1 cellular context compared by ENCODE assay signal in the genomic region with DNA sequence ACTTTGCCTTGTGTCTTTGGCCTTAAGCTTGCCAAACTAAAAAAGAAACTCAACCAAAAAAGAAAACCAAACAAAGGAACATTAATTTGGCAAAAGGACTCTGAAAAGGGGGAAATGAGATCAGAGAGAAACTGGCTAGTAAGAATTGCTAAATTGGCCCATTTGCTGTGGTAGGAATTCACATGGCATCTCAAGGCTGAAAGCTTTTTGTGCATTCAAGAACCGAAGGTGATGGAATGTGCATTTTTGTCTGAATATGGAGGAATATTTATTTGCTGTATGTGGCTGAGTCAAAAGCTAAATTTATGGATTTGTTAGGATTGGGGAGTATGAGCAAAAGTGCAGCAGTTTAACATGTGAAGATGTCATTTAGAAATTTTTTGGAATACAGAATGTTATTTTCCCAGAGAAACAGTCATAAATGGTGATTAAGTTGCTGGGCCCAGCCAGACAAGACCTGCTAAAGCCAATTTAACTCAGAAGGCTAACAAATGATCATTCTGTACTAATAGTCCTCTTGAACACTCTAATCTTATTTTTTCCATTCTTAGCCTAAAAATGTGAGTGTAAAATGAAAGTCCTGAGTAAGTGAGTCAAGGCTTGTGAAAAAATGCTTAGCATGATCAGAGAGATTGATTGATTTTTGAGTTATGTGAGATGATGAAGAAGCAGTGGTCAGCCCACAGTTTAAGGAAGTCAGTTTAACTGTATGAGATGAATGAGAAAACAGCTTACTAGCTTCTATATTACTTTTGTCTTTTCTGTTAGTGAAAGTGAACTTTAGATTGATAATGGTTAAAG.
TF ChIP-seq lines count a peak whose summit lies in the region.

No MANE protein-coding gene starts in this region.

TF ChIP-seq in GM12878, 131 proteins besides CTCF, POLR2A, EP300 and RAD21:
- TF ChIP-seq ZNF207 (IDR thresholded peaks at IDR 0.05; ENCODE audit: borderline replicate concordance) (no peak), SPI1 (IDR thresholded peaks at IDR 0.05; ENCODE audit: borderline replicate concordance, insufficient read depth, low read depth, low read length) (peak; percentile 33; the same call in 1 of the 2 replicates)
